In genomic region chr3:69110941-69111546, GRCh38 we compare ENCODE assay signal across 1 cellular context.
TF ChIP-seq lines count a peak whose summit lies in the region.

No MANE protein-coding gene starts in this region.

TF ChIP-seq in GM23338, 12 proteins besides CTCF, POLR2A, EP300 and RAD21 (continued from another document):
- TF ChIP-seq ZNF462 (CRISPR knock-in tag; IDR thresholded peaks at IDR 0.05): no peak
- no peak for TF ChIP-seq ETS1 (IDR thresholded peaks at IDR 0.05)
- no peak for TF ChIP-seq STAT1 (IDR thresholded peaks at IDR 0.05; ENCODE audit: unreplicated experiment)
- no peak for TF ChIP-seq JUNB (IDR thresholded peaks at IDR 0.05; ENCODE audit: unreplicated experiment)
- TF ChIP-seq POLR2AphosphoS5 (IDR thresholded peaks at IDR 0.05; ENCODE audit: low read depth): no peak
- TF ChIP-seq CREB1 (CRISPR knock-in tag; IDR thresholded peaks at IDR 0.05; ENCODE audit: low read depth): no peak
- TF ChIP-seq NANOG (IDR thresholded peaks at IDR 0.05; ENCODE audit: borderline replicate concordance): no peak
